ENCODE assay signal across 8 cellular contexts in the genomic region with DNA sequence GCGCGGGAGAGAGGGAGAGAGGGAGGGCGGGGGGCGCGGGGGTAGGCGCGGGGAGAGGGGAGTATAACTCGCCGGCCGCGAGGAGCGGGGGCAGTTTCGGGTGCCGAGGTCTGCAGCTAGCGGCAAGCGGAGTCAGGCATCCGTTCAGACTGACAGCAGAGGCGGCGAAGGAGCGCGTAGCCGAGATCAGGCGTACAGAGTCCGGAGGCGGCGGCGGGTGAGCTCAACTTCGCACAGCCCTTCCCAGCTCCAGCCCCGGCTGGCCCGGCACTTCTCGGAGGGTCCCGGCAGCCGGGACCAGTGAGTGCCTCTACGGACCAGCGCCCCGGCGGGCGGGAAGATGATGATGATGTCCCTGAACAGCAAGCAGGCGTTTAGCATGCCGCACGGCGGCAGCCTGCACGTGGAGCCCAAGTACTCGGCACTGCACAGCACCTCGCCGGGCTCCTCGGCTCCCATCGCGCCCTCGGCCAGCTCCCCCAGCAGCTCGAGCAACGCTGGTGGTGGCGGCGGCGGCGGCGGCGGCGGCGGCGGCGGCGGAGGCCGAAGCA. TPM values are rescaled to one million over a fixed set of nuclear protein-coding genes. Genes with fewer than 3 reads are reported as not detected.
DNase-seq lines count a peak whose midpoint lies in the region.

A gene with protein sequence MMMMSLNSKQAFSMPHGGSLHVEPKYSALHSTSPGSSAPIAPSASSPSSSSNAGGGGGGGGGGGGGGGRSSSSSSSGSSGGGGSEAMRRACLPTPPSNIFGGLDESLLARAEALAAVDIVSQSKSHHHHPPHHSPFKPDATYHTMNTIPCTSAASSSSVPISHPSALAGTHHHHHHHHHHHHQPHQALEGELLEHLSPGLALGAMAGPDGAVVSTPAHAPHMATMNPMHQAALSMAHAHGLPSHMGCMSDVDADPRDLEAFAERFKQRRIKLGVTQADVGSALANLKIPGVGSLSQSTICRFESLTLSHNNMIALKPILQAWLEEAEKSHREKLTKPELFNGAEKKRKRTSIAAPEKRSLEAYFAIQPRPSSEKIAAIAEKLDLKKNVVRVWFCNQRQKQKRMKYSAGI (plus strand): TSS at position 93 of the 551 bp plus-strand sequence. CDS start 248 bp downstream, at position 341.

- H3K4me1 ChIP-seq in HUES64 (ENCODE audit: insufficient read depth, low read length) (peaks cover 11% of the 10 kb centered on the region; the same call in 1 of the 2 replicates), neuron (ENCODE audit: insufficient read depth, low read length) (peaks cover 25% of the 10 kb centered on the region)

- H3K9ac ChIP-seq in HUES64 (ENCODE audit: low read depth, low read length) = no peak within 1 kb of the TSS

- DNase-seq in DMS53 treated with DMSO at 0.1 percent for 48 hours (lab: John Stamatoyannopoulos, UW; ENCODE audit: unreplicated experiment) = peak; percentile 20
- peak; percentile 73 for DNase-seq in ecto neural progenitor cell (ENCODE audit: low spot score)
- no peak for DNase-seq in HUDEP-2 (lab: John Stamatoyannopoulos, UW; ENCODE audit: unreplicated experiment in 76 of 76)
- no peak for DNase-seq in DMS114 treated with DMSO at 0.1 percent for 48 hours (lab: John Stamatoyannopoulos, UW; ENCODE audit: unreplicated experiment)
- DNase-seq in NCI-H2029 (lab: John Stamatoyannopoulos, UW) = no peak
- no peak for DNase-seq in NOMO-1 treated with DMSO at 0.1 percent for 48 hours (lab: John Stamatoyannopoulos, UW; ENCODE audit: unreplicated experiment)

- no peak within 1 kb of the TSS for H3K27ac ChIP-seq in HUES64 (ENCODE audit: low read depth, low read length)

- H3K9me3 ChIP-seq in HUES64 (ENCODE audit: insufficient read depth, low read depth, low read length) (no peaks in the 10 kb centered on the region), neuron (ENCODE audit: low read length) (no peaks in the 10 kb centered on the region)

- H2AFZ ChIP-seq in neuron (ENCODE audit: low read depth, low read length) = peak within 1 kb of the TSS; percentile 89

- H3K4me3 ChIP-seq in HUES64 (ENCODE audit: low read length) = peak within 1 kb of the TSS; percentile 56
- H3K4me3 ChIP-seq in neuron (ENCODE audit: low read length) = peak within 1 kb of the TSS; percentile 44

- WGBS in HUES64 = under 1% methylated on average over 64 of the region's 64 CpGs

- H3K27me3 ChIP-seq in HUES64 (ENCODE audit: insufficient read depth, low read length) (peaks cover 100% of the 10 kb centered on the region), neuron (ENCODE audit: insufficient read depth, low read length) (peaks cover 89% of the 10 kb centered on the region)

- no peaks in the 10 kb centered on the region for H3K36me3 ChIP-seq in HUES64 (ENCODE audit: insufficient read depth, low read length)
- H3K36me3 ChIP-seq in neuron (ENCODE audit: insufficient read depth, low read length) = no peaks in the 10 kb centered on the region

RNA-seq across cellular contexts. Expression of the gene that starts here (rescaled TPM):
- polyA plus RNA-seq in HUES64 (2013, experiment 1 of 2) = 0.10 TPM
- polyA plus RNA-seq in HUES64 (2013, experiment 2 of 2) = 0.19 TPM

Comparison
In these comparisons a context has a peak if more than half of its experiments do, and no peak if none do; other contexts are left out.
1. DNase-seq: peak in DMS53 treated with DMSO at 0.1 percent for 48 hours (single experiment) and ecto neural progenitor cell (single experiment); none in HUDEP-2 (0 of 76), DMS114 treated with DMSO at 0.1 percent for 48 hours (single experiment), NCI-H2029 (single experiment) and NOMO-1 treated with DMSO at 0.1 percent for 48 hours (single experiment).